In genomic region chr6:150996968-150997367, GRCh38 we compare ENCODE assay signal across 15 cellular contexts.
DNase-seq lines count a peak whose midpoint lies in the region; ATAC-seq and TF ChIP-seq lines count a peak whose summit lies in the region.
"Had no signal": no experiment of that assay in that cellular context is flagged by ENCODE, and none has a peak within 500 bp of the region (broad histone marks: within the 10 kb centered on the region; RNA-seq: fewer than 3 reads in every experiment).

No MANE protein-coding gene starts in this region.

- 95% methylated on average over 6 of the region's 6 CpGs for WGBS in right cardiac atrium
- WGBS in lower leg skin, 2 donors = 95 to 97% methylated on average over 6 of the region's 6 CpGs

- H3K36me3 ChIP-seq in neural progenitor cell = no peaks in the 10 kb centered on the region

- TF ChIP-seq CTCF in neural progenitor cell (IDR thresholded peaks at IDR 0.05) = no peak
- TF ChIP-seq CTCF in lower leg skin (IDR thresholded peaks at IDR 0.05) = no peak

- no peak for TF ChIP-seq POLR2A in lower leg skin (IDR thresholded peaks at IDR 0.05)

- no peak for DNase-seq in right cardiac atrium
- no peak for DNase-seq in Right ventricle myocardium superior
- DNase-seq in neural progenitor cell (ENCODE audit: low spot score) = no peak
- no peak for DNase-seq in lower leg skin (ENCODE audit: low spot score in 2 of 2)
- no peak for DNase-seq in immature natural killer cell
- DNase-seq: 8988T; AML-193; CD4-positive, CD25-positive, alpha-beta regulatory T cell; GOT3; H9 had no signal

- H3K9me3 Mint-ChIP-seq in activated T-helper 17 cell treated with anti-CD3 and anti-CD28 coated beads, Interleukin-2, amount 50 U/mL, for 72 hours = no peaks in the 10 kb centered on the region
- H3K9me3 Mint-ChIP-seq in neural progenitor cell (peaks cover 2% of the 10 kb centered on the region), immature natural killer cell (no peaks in the 10 kb centered on the region)
- H3K9me3 Mint-ChIP-seq: CD4-positive, CD25-positive, alpha-beta regulatory T cell; H9 had no signal

- no peak overlapping the region for H3K9ac ChIP-seq in neural progenitor cell
- H3K9ac ChIP-seq: BLaER1 treated with 17β-estradiol and CSF1 and Interleukin-3, amounts not matched to agents 10 nM and 100 nM had no signal

- intact Hi-C loops in right cardiac atrium (cut with DNase I) (no loop called here), Right ventricle myocardium superior (cut with DNase I) (no loop called here), lower leg skin (cut with DNase I; ENCODE audit: low total_unique reads) (no loop called here)

- H3K4me3 Mint-ChIP-seq in activated T-helper 17 cell treated with anti-CD3 and anti-CD28 coated beads, Interleukin-2, amount 50 U/mL, for 72 hours = no peak overlapping the region
- H3K4me3 Mint-ChIP-seq in neural progenitor cell (no peak overlapping the region), immature natural killer cell (no peak overlapping the region)
- H3K4me3 Mint-ChIP-seq: CD4-positive, CD25-positive, alpha-beta regulatory T cell; H9 had no signal

- peak overlapping the region; percentile 65 for H3K27ac Mint-ChIP-seq in activated T-helper 17 cell treated with anti-CD3 and anti-CD28 coated beads, Interleukin-2, amount 50 U/mL, for 72 hours
- H3K27ac Mint-ChIP-seq in neural progenitor cell (peak overlapping the region; percentile 72), immature natural killer cell (no peak overlapping the region)
- H3K27ac Mint-ChIP-seq: CD4-positive, CD25-positive, alpha-beta regulatory T cell had no signal

- no peaks in the 10 kb centered on the region for H3K79me2 ChIP-seq in neural progenitor cell (ENCODE audit: low read depth)

- H3K27me3 Mint-ChIP-seq in activated T-helper 17 cell treated with anti-CD3 and anti-CD28 coated beads, Interleukin-2, amount 50 U/mL, for 72 hours = no peaks in the 10 kb centered on the region
- H3K27me3 Mint-ChIP-seq in neural progenitor cell (ENCODE audit: insufficient read depth, low read depth) (no peaks in the 10 kb centered on the region), immature natural killer cell (ENCODE audit: low read depth in 3 of 3) (peaks cover 0 to 2% (median 0%) of the 10 kb centered on the region in 3 donors)
- H3K27me3 Mint-ChIP-seq: CD4-positive, CD25-positive, alpha-beta regulatory T cell had no signal

- no peaks in the 10 kb centered on the region for H4K20me1 ChIP-seq in neural progenitor cell (ENCODE audit: low read depth)

- peaks cover 68% of the 10 kb centered on the region for H3K36me3 Mint-ChIP-seq in activated T-helper 17 cell treated with anti-CD3 and anti-CD28 coated beads, Interleukin-2, amount 50 U/mL, for 72 hours (ENCODE audit: low read depth)
- H3K36me3 Mint-ChIP-seq in neural progenitor cell (peaks cover 11% of the 10 kb centered on the region), immature natural killer cell (peaks cover 0 to 4% (median 0%) of the 10 kb centered on the region in 3 donors)

- no peak overlapping the region for H3K4me2 ChIP-seq in neural progenitor cell
- H3K4me2 ChIP-seq: BLaER1 treated with 17β-estradiol and CSF1 and Interleukin-3, amounts not matched to agents 10 nM and 100 nM had no signal

- no peak overlapping the region for H2AFZ ChIP-seq in neural progenitor cell (replicated peaks)

- peaks cover 5% of the 10 kb centered on the region for H3K4me1 Mint-ChIP-seq in activated T-helper 17 cell treated with anti-CD3 and anti-CD28 coated beads, Interleukin-2, amount 50 U/mL, for 72 hours
- H3K4me1 Mint-ChIP-seq in neural progenitor cell (peaks cover 2% of the 10 kb centered on the region), immature natural killer cell (no peaks in the 10 kb centered on the region)

- no peaks in the 10 kb centered on the region for H3K27me3 ChIP-seq in right cardiac atrium (ENCODE audit: control insufficient read depth, insufficient read depth)
- no peaks in the 10 kb centered on the region for H3K27me3 ChIP-seq in neural progenitor cell
- H3K27me3 ChIP-seq: BLaER1 treated with 17β-estradiol and CSF1 and Interleukin-3, amounts not matched to agents 10 nM and 100 nM had no signal

- no peak overlapping the region for H3K27ac ChIP-seq in right cardiac atrium (ENCODE audit: low read length)
- no peak overlapping the region for H3K27ac ChIP-seq in neural progenitor cell
- H3K27ac ChIP-seq: BLaER1 treated with 17β-estradiol and CSF1 and Interleukin-3, amounts not matched to agents 10 nM and 100 nM; HL-60 had no signal

- ATAC-seq in right cardiac atrium (peak; percentile 29 to 31), Right ventricle myocardium superior (ENCODE audit: poor library complexity) (no peak), HG02763 (IDR thresholded peaks at IDR 0.05; ENCODE audit: unreplicated experiment) (no peak)
- no peak for ATAC-seq in activated T-helper 17 cell treated with anti-CD3 and anti-CD28 coated beads, Interleukin-2, amount 50 U/mL, for 72 hours (replicated peaks)
- ATAC-seq: GM12878 had no signal

- H3K9me3 ChIP-seq in right cardiac atrium (ENCODE audit: control insufficient read depth, low read length) (no peaks in the 10 kb centered on the region), neural progenitor cell (ENCODE audit: low read depth) (no peaks in the 10 kb centered on the region)

- H3K4me3 ChIP-seq in right cardiac atrium (ENCODE audit: low read length) = no peak overlapping the region
- H3K4me3 ChIP-seq in neural progenitor cell = no peak overlapping the region
- H3K4me3 ChIP-seq in lower leg skin (ENCODE audit: low read depth, poor library complexity, severe bottlenecking) = no peak overlapping the region
- H3K4me3 ChIP-seq: BLaER1 treated with 17β-estradiol and CSF1 and Interleukin-3, amounts not matched to agents 10 nM and 100 nM; GM12878 had no signal

- H3K4me1 ChIP-seq in right cardiac atrium (ENCODE audit: control insufficient read depth, insufficient read depth, low read length) = no peaks in the 10 kb centered on the region
- no peaks in the 10 kb centered on the region for H3K4me1 ChIP-seq in neural progenitor cell

- no peaks in the 10 kb centered on the region for H3F3A ChIP-seq in neural progenitor cell (ENCODE audit: low read depth)

Comparison
In these comparisons a context has a peak if more than half of its experiments do, and no peak if none do; other contexts are left out.
1. ATAC-seq: peak in right cardiac atrium (2 of 2); none in Right ventricle myocardium superior (single experiment), activated T-helper 17 cell treated with anti-CD3 and anti-CD28 coated beads, Interleukin-2, amount 50 U/mL, for 72 hours (single experiment) and HG02763 (single experiment).
2. H3K27ac Mint-ChIP-seq: peak in activated T-helper 17 cell treated with anti-CD3 and anti-CD28 coated beads, Interleukin-2, amount 50 U/mL, for 72 hours (single experiment) and neural progenitor cell (single experiment); none in immature natural killer cell (0 of 6).